Comparison of ENCODE assay signal across 12 cellular contexts in genomic region chr12:74891276-74891675, GRCh38.
DNase-seq lines count a peak whose midpoint lies in the region; ATAC-seq and TF ChIP-seq lines count a peak whose summit lies in the region.
"Had no signal": no experiment of that assay in that cellular context is flagged by ENCODE, and none has a peak within 500 bp of the region (broad histone marks: within the 10 kb centered on the region; RNA-seq: fewer than 3 reads in every experiment).

No MANE protein-coding gene starts in this region.

- no peak for ATAC-seq in GM21737 (IDR thresholded peaks at IDR 0.05; ENCODE audit: unreplicated experiment)
- ATAC-seq: CD8-positive, alpha-beta T cell; K562 had no signal

- H3K9ac ChIP-seq in Karpas-422 (ENCODE audit: low read length): no peak overlapping the region

- no peaks in the 10 kb centered on the region for H3K36me3 ChIP-seq in Karpas-422 (ENCODE audit: insufficient read depth, low read length)
- H3K36me3 ChIP-seq in ascending aorta: no peaks in the 10 kb centered on the region

- no peaks in the 10 kb centered on the region for H3K9me3 ChIP-seq in Karpas-422 (ENCODE audit: low read length)
- H3K9me3 ChIP-seq in ascending aorta: no peaks in the 10 kb centered on the region

- H3K27me3 ChIP-seq in Karpas-422 (ENCODE audit: low read length) (no peaks in the 10 kb centered on the region), ascending aorta (no peaks in the 10 kb centered on the region)

- DNase-seq in ELR (ENCODE audit: low read depth) (peak; percentile 44), Karpas-422 (no peak), iris pigment epithelial cell (ENCODE audit: low read depth) (peak; percentile 12), ascending aorta (ENCODE audit: low spot score in 2 of 2) (no peak), HUDEP-2 (lab: John Stamatoyannopoulos, UW; ENCODE audit: unreplicated experiment in 76 of 76) (no peak)
- DNase-seq: CD8-positive, alpha-beta T cell; COR-L47; DMS153; DMS79 treated with DMSO at 0.1 percent for 48 hours; HCEC 1CT had no signal

- peak overlapping the region; percentile 78 for H3K27ac ChIP-seq in Karpas-422 (ENCODE audit: low read length)
- no peak overlapping the region for H3K27ac ChIP-seq in ascending aorta

- TF ChIP-seq CTCF in ascending aorta (IDR thresholded peaks at IDR 0.05): no peak

- intact Hi-C loops in ascending aorta (cut with DNase I): no loop called here

- H3K4me1 ChIP-seq in Karpas-422 (ENCODE audit: low read length) (peaks cover 58% of the 10 kb centered on the region), ascending aorta (no peaks in the 10 kb centered on the region)

- H2AFZ ChIP-seq in Karpas-422 (ENCODE audit: low read length): 0 out of 2 replicates have a peak overlapping the region, but pooled peaks have one; percentile 23

- no peaks in the 10 kb centered on the region for H4K20me1 ChIP-seq in Karpas-422 (ENCODE audit: insufficient read depth, low read depth, low read length)

- H3K4me3 ChIP-seq in Karpas-422 (ENCODE audit: low read length) (peak overlapping the region; percentile 50), ascending aorta (no peak overlapping the region)
- H3K4me3 ChIP-seq: K562 had no signal

- no peaks in the 10 kb centered on the region for H3K79me2 ChIP-seq in Karpas-422 (ENCODE audit: low read length)

- no peaks in the 10 kb centered on the region for H3K9me2 ChIP-seq in Karpas-422 (replicated peaks; ENCODE audit: insufficient read depth, low read length)

- peak overlapping the region; percentile 76 for H3K4me2 ChIP-seq in Karpas-422 (ENCODE audit: low read depth, low read length, poor library complexity, severe bottlenecking)

Comparison
In these comparisons a context has a peak if more than half of its experiments do, and no peak if none do; other contexts are left out.
1. DNase-seq: peak in ELR (single experiment) and iris pigment epithelial cell (single experiment); none in Karpas-422 (single experiment), ascending aorta (0 of 2) and HUDEP-2 (0 of 76).